ENCODE assay signal across 23 cellular contexts in the genomic region with DNA sequence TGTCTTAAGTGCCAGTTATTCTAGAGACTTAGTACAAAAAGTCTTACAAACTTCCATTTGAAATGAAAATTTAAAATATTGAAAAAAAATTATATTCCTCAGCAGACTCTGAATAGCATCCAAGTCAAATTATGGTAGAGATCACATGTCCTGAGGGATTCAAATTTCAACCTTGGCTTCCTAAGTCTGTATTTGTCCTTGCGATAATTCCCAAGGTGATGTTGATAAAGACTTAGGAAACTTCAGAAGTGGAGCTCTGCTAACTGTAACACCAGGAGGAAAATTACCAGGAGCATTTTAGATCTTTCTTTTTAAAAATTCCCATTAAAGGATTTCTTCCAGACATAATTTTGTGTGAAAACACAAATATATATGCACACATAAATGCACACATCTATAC.
"Had no signal": no experiment of that assay in that cellular context is flagged by ENCODE, and none has a peak within 500 bp of the region (broad histone marks: within the 10 kb centered on the region; RNA-seq: fewer than 3 reads in every experiment).

No MANE protein-coding gene starts in this region.

- H3K27me3 ChIP-seq: esophagus muscularis mucosa, foreskin keratinocyte, gastroesophageal sphincter, heart left ventricle, hepatocyte, ovary, sigmoid colon, testis, tibial artery had no signal

- H3K27ac ChIP-seq: coronary artery, esophagus muscularis mucosa, foreskin keratinocyte, gastroesophageal sphincter, heart left ventricle, hepatocyte, sigmoid colon, tibial artery had no signal

- H3K27me3 Mint-ChIP-seq: type B pancreatic cell had no signal

- H3K36me3 Mint-ChIP-seq: memory B cell; natural killer cell; stimulated activated effector memory CD8-positive, alpha-beta T cell treated with anti-CD3 and anti-CD28 coated beads, Interleukin-12 subunit alpha, Interleukin-12 subunit beta, amount 100 ng/mL, for 72 hours; type B pancreatic cell had no signal

- H3K4me1 ChIP-seq: gastroesophageal sphincter, sigmoid colon, tibial artery had no signal

- H3K9me3 Mint-ChIP-seq: memory B cell; stimulated activated effector memory CD8-positive, alpha-beta T cell treated with anti-CD3 and anti-CD28 coated beads, Interleukin-12 subunit alpha, Interleukin-12 subunit beta, amount 100 ng/mL, for 72 hours; type B pancreatic cell had no signal

- H3K4me3 ChIP-seq: coronary artery, esophagus muscularis mucosa, gastroesophageal sphincter, heart left ventricle, hepatocyte, lung, ovary, sigmoid colon, testis, tibial artery had no signal

- H3K9me3 ChIP-seq: esophagus muscularis mucosa, gastroesophageal sphincter, heart left ventricle, ovary, sigmoid colon, testis, tibial artery had no signal

- H3K4me1 Mint-ChIP-seq: memory B cell; natural killer cell; stimulated activated effector memory CD8-positive, alpha-beta T cell treated with anti-CD3 and anti-CD28 coated beads, Interleukin-12 subunit alpha, Interleukin-12 subunit beta, amount 100 ng/mL, for 72 hours had no signal

- H3K36me3 ChIP-seq: esophagus muscularis mucosa, gastroesophageal sphincter, heart left ventricle, ovary, sigmoid colon, tibial artery had no signal

- H3K27ac Mint-ChIP-seq: memory B cell; natural killer cell; stimulated activated effector memory CD8-positive, alpha-beta T cell treated with anti-CD3 and anti-CD28 coated beads, Interleukin-12 subunit alpha, Interleukin-12 subunit beta, amount 100 ng/mL, for 72 hours; type B pancreatic cell had no signal

- ATAC-seq: foreskin keratinocyte; gastroesophageal sphincter; natural killer cell; stimulated activated effector memory CD8-positive, alpha-beta T cell treated with anti-CD3 and anti-CD28 coated beads, Interleukin-12 subunit alpha, Interleukin-12 subunit beta, amount 100 ng/mL, for 72 hours had no signal

- DNase-seq: dermis blood vessel endothelial cell; effector memory CD4-positive, alpha-beta T cell; foreskin keratinocyte; heart left ventricle; kidney; natural killer cell; occipital lobe; ovary; sigmoid colon; stimulated activated CD4-positive, alpha-beta T cell treated with anti-CD3 and anti-CD28 coated beads, Interleukin-2, amount 100 ng/mL, for 24 hours; stimulated activated CD4-positive, alpha-beta T cell treated with anti-CD3 and anti-CD28 coated beads, Interleukin-4, amount 100 ng/mL, for 24 hours; stimulated activated naive CD4-positive, alpha-beta T cell treated with Interleukin-2 at 50 U/mL for 16 hours; substantia nigra; testis; tibial artery had no signal

- H3K4me3 Mint-ChIP-seq: memory B cell; natural killer cell; stimulated activated effector memory CD8-positive, alpha-beta T cell treated with anti-CD3 and anti-CD28 coated beads, Interleukin-12 subunit alpha, Interleukin-12 subunit beta, amount 100 ng/mL, for 72 hours; type B pancreatic cell had no signal
